ENCODE assay signal across 28 cellular contexts in genomic region chr11:45446426-45446825, GRCh38.
"Had no signal": no experiment of that assay in that cellular context is flagged by ENCODE, and none has a peak within 500 bp of the region (broad histone marks: within the 10 kb centered on the region; RNA-seq: fewer than 3 reads in every experiment).

No MANE protein-coding gene starts in this region.

- ATAC-seq: effector memory CD8-positive, alpha-beta T cell; esophagus mucosa; gastrocnemius medialis; heart right ventricle; left cardiac atrium; left lung; left ventricle myocardium superior; lower lobe of right lung; mucosa of descending colon had no signal

- H3K9me3 ChIP-seq: colonic mucosa, esophagus squamous epithelium, gastrocnemius medialis, heart right ventricle, left lung, lower lobe of right lung, mucosa of descending colon had no signal

- H3K27ac Mint-ChIP-seq: dendritic cell treated with granulocyte-macrophage colony-stimulating factor and Interleukin-4, amounts not matched to agents 40 ng/mL and 50 ng/mL, for 4 days; effector memory CD8-positive, alpha-beta T cell; endodermal cell; mesothelial cell of epicardium; naive B cell had no signal

- H3K4me1 ChIP-seq: colonic mucosa, gastrocnemius medialis, left lung, lower lobe of right lung had no signal

- H3K4me3 ChIP-seq: colonic mucosa, esophagus squamous epithelium, gastrocnemius medialis, heart right ventricle, left lung, lower lobe of right lung, mucosa of descending colon had no signal

- H3K27me3 Mint-ChIP-seq: dendritic cell treated with granulocyte-macrophage colony-stimulating factor and Interleukin-4, amounts not matched to agents 40 ng/mL and 50 ng/mL, for 4 days had no signal

- H3K4me1 Mint-ChIP-seq: endodermal cell, mesothelial cell of epicardium, naive B cell had no signal

- H3K9me3 Mint-ChIP-seq: dendritic cell treated with granulocyte-macrophage colony-stimulating factor and Interleukin-4, amounts not matched to agents 40 ng/mL and 50 ng/mL, for 4 days; effector memory CD8-positive, alpha-beta T cell; endodermal cell; mesothelial cell of epicardium; naive B cell had no signal

- DNase-seq: colonic mucosa; cortex of kidney; effector CD8-positive, alpha-beta T cell; effector memory CD8-positive, alpha-beta T cell; endodermal cell; erythroblast; esophagus squamous epithelium; foreskin fibroblast; foreskin melanocyte; gastrocnemius medialis; glutamatergic neuron; head of caudate nucleus; heart right ventricle; hippocampal formation; left cardiac atrium; left lung; left ventricle myocardium superior; lower lobe of right lung; mesenchymal stem cell; mucosa of descending colon; naive B cell had no signal

- H3K36me3 ChIP-seq: colonic mucosa, esophagus squamous epithelium, gastrocnemius medialis, heart right ventricle, left lung, lower lobe of right lung had no signal

- H3K27ac ChIP-seq: colonic mucosa, epithelial cell of prostate, esophagus squamous epithelium, gastrocnemius medialis, heart right ventricle, left lung, lower lobe of right lung had no signal

- FAIRE-seq: endometrium, islet of Langerhans, keratinocyte had no signal

- H3K36me3 Mint-ChIP-seq: mesothelial cell of epicardium, naive B cell had no signal

- H3K4me3 Mint-ChIP-seq: dendritic cell treated with granulocyte-macrophage colony-stimulating factor and Interleukin-4, amounts not matched to agents 40 ng/mL and 50 ng/mL, for 4 days; effector memory CD8-positive, alpha-beta T cell; endodermal cell; mesothelial cell of epicardium; naive B cell had no signal
